Comparison of ENCODE assay signal across 9 cellular contexts in the genomic region with DNA sequence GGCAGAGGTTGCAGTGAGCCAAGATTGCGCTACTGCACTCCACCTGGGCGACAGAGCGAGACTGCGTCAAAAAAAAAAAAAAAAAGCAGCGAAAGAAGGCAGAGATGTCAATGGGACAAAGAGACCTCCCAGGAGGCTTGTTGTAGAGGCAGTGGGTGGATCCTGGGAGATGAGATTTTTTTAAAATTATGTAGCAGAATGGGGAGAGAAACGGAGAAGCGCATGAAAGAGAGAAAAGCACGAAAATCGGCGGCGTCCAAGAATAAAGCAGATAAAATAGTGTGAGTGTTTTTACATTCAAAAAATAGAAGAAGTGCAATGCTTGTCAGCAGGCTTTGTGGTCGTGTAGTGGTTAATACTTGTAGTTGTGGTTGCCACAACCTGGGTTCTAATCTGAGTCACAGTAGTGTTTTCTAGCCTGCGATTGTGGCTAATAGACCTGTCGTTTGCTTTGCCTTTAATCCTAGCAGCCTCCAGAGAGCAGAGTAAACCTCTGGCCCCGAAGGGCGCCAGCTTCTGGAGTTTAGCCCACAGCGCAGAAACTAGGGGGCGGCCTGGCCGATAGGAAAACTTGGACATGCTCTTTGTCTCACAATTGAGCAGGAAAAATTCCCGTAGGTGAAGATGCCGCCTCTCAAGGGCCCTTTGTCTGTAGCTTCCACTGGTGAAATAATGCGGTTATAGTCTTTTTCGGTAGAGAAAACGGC. TPM values are rescaled to one million over a fixed set of nuclear protein-coding genes. Genes with fewer than 3 reads are reported as not detected.
DNase-seq lines count a peak whose midpoint lies in the region; ATAC-seq, FAIRE-seq and TF ChIP-seq lines count a peak whose summit lies in the region.
"Not testable (repeated sequence)": the region's sequence is repeated elsewhere in the genome, so short reads cannot be mapped to it uniquely, and the experiment has no call there.
"Had no signal": no experiment of that assay in that cellular context is flagged by ENCODE, and none has a peak within 500 bp of the region (broad histone marks: within the 10 kb centered on the region; RNA-seq: fewer than 3 reads in every experiment).

No MANE protein-coding gene starts in this region.

- H3K9me3 ChIP-seq in HEK293 (ENCODE audit: control insufficient read depth, insufficient read depth, low read depth, low read length) = not testable (repeated sequence)

- not testable (repeated sequence) for H3K4me3 ChIP-seq in HEK293 (ENCODE audit: low read depth, low read length)

- TF ChIP-seq CTCF in D721Med (IDR thresholded peaks at IDR 0.05; ENCODE audit: insufficient read depth, missing control alignments); HEK293 (tag by site-specific recombination; IDR thresholded peaks at IDR 0.05): not testable (repeated sequence)

- H3K36me3 Mint-ChIP-seq in activated T-cell treated with anti-CD3 and anti-CD28 coated beads, Interleukin-2, amount 50 U/mL, for 4 hours (ENCODE audit: insufficient read depth); stimulated activated effector memory CD8-positive, alpha-beta T cell treated with anti-CD3 and anti-CD28 coated beads, Interleukin-12 subunit alpha, Interleukin-12 subunit beta, amount 100 ng/mL, for 72 hours: not testable (repeated sequence)

- not testable (repeated sequence) for H3K4me1 Mint-ChIP-seq in activated T-cell treated with anti-CD3 and anti-CD28 coated beads, Interleukin-2, amount 50 U/mL, for 4 hours (ENCODE audit: low read depth); stimulated activated effector memory CD8-positive, alpha-beta T cell treated with anti-CD3 and anti-CD28 coated beads, Interleukin-12 subunit alpha, Interleukin-12 subunit beta, amount 100 ng/mL, for 72 hours

- FAIRE-seq in D721Med (lab: Jason Lieb, UNC) = not testable (repeated sequence)

- POLR2A ChIA-PET in HEK293 (lab: Yijun Ruan, JAX) = not testable (repeated sequence)

- H3K27me3 Mint-ChIP-seq in activated T-cell treated with anti-CD3 and anti-CD28 coated beads, Interleukin-2, amount 50 U/mL, for 4 hours (ENCODE audit: low read depth) = not testable (repeated sequence)

- ATAC-seq in GM19351 (IDR thresholded peaks at IDR 0.05; ENCODE audit: unreplicated experiment) = peak; percentile 93
- ATAC-seq in HG03280 (IDR thresholded peaks at IDR 0.05; ENCODE audit: unreplicated experiment) = peak; percentile 55
- peak; percentile 68 to 74 for ATAC-seq in activated T-cell treated with anti-CD3 and anti-CD28 coated beads, Interleukin-2, amount 50 U/mL, for 4 hours
- peak; percentile 69 for ATAC-seq in stimulated activated effector memory CD8-positive, alpha-beta T cell treated with anti-CD3 and anti-CD28 coated beads, Interleukin-12 subunit alpha, Interleukin-12 subunit beta, amount 100 ng/mL, for 72 hours

- not testable (repeated sequence) for H3K4me1 ChIP-seq in HEK293 (ENCODE audit: control insufficient read depth, insufficient read depth, low read length)

- not testable (repeated sequence) for H3K9me3 Mint-ChIP-seq in activated T-cell treated with anti-CD3 and anti-CD28 coated beads, Interleukin-2, amount 50 U/mL, for 4 hours; stimulated activated effector memory CD8-positive, alpha-beta T cell treated with anti-CD3 and anti-CD28 coated beads, Interleukin-12 subunit alpha, Interleukin-12 subunit beta, amount 100 ng/mL, for 72 hours

- CTCF ChIA-PET in HEK293 (lab: Yijun Ruan, JAX) = not testable (repeated sequence)

- H3K27ac Mint-ChIP-seq in stimulated activated effector memory CD8-positive, alpha-beta T cell treated with anti-CD3 and anti-CD28 coated beads, Interleukin-12 subunit alpha, Interleukin-12 subunit beta, amount 100 ng/mL, for 72 hours = not testable (repeated sequence)

- not testable (repeated sequence) for H3K4me3 Mint-ChIP-seq in activated T-cell treated with anti-CD3 and anti-CD28 coated beads, Interleukin-2, amount 50 U/mL, for 4 hours; stimulated activated effector memory CD8-positive, alpha-beta T cell treated with anti-CD3 and anti-CD28 coated beads, Interleukin-12 subunit alpha, Interleukin-12 subunit beta, amount 100 ng/mL, for 72 hours

- H3K27ac ChIP-seq in HEK293 (ENCODE audit: extremely low read depth, low read depth, low read length) = not testable (repeated sequence)

- peak; percentile 13 for DNase-seq in D721Med (ENCODE audit: insufficient read length, low spot score)
- peak; percentile 33 for DNase-seq in NOMO-1 treated with dmso at 0.1 percent for 144 hours (lab: John Stamatoyannopoulos, UW; ENCODE audit: unreplicated experiment)
- DNase-seq in activated T-cell treated with anti-CD3 and anti-CD28 coated beads, Interleukin-2, amount 50 U/mL, for 4 hours = not testable (repeated sequence)
- DNase-seq in germinal center (ENCODE audit: low spot score) = peak; percentile 6
- peak; percentile 25 to 83 for DNase-seq in stimulated activated effector memory CD8-positive, alpha-beta T cell treated with anti-CD3 and anti-CD28 coated beads, Interleukin-12 subunit alpha, Interleukin-12 subunit beta, amount 100 ng/mL, for 72 hours (ENCODE audit: low spot score in 2 of 2)

- not testable (repeated sequence) for H3K36me3 ChIP-seq in HEK293 (ENCODE audit: control insufficient read depth in 2 of 2, insufficient read depth in 1 of 2, low read length in 2 of 2)

TF ChIP-seq in HEK293, 187 proteins besides CTCF, POLR2A, EP300 and RAD21:
- peak; percentile 27; the same call in 1 of the 2 replicates for TF ChIP-seq GLIS1 (tag by site-specific recombination; IDR thresholded peaks at IDR 0.05)

RNA-seq across cellular contexts. Expression of a gene that starts 11.9 kb away (rescaled TPM):
- 1,000 to 10,000 TPM; 1,321 to 1,622 (median 1,616) TPM for total RNA-seq in activated T-cell treated with anti-CD3 and anti-CD28 coated beads, Interleukin-2, amount 50 U/mL, for 4 hours
- total RNA-seq: LHCN-M2 had no signal
